Comparison of ENCODE assay signal across 9 cellular contexts in the genomic region with DNA sequence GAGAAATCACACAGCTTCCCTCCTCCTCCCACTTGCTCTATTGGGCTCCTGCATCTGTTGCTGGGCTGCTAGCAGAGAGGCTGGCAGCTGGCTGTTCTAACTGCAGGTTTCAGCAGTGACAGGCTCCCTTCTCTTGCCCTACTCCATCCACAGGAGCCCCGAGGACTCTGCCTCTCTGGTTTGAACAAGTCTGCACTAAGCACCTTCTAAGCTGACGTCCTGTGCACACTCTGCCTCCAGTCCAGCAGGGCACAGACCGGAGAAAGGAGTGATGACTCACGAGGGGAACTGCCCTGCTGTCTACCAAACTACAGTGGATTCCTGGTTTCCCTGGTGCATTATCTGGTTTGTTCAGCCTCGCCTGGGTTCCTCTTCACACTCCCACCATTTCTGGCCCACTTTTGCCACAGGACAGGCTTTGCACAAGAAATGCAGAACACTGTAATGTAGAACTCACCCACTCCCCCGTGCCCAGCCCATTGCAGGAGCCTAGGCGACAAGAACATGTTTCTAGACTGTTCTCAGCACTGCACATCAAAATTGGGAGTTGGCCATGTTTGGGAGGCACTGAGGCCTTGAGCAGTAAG. TPM values are rescaled to one million over a fixed set of nuclear protein-coding genes. Genes with fewer than 3 reads are reported as not detected.
DNase-seq lines count a peak whose midpoint lies in the region; ATAC-seq, FAIRE-seq and TF ChIP-seq lines count a peak whose summit lies in the region.
"Had no signal": no experiment of that assay in that cellular context is flagged by ENCODE, and none has a peak within 500 bp of the region (broad histone marks: within the 10 kb centered on the region; RNA-seq: fewer than 3 reads in every experiment).

No MANE protein-coding gene starts in this region.

- H3K36me3 Mint-ChIP-seq in dendritic cell treated with granulocyte-macrophage colony-stimulating factor and Interleukin-4, amounts not matched to agents 40 ng/mL and 50 ng/mL, for 4 days (ENCODE audit: low read depth) = peaks cover 2% of the 10 kb centered on the region
- H3K36me3 Mint-ChIP-seq in neural progenitor cell (no peaks in the 10 kb centered on the region), Caco-2 (ENCODE audit: insufficient read depth, unreplicated experiment) (no peaks in the 10 kb centered on the region)

- H3K27me3 Mint-ChIP-seq in dendritic cell treated with granulocyte-macrophage colony-stimulating factor and Interleukin-4, amounts not matched to agents 40 ng/mL and 50 ng/mL, for 4 days = no peaks in the 10 kb centered on the region
- peaks cover 16% of the 10 kb centered on the region for H3K27me3 Mint-ChIP-seq in neural progenitor cell (ENCODE audit: insufficient read depth, low read depth)
- H3K27me3 Mint-ChIP-seq in Caco-2 (ENCODE audit: insufficient read depth, unreplicated experiment) = no peaks in the 10 kb centered on the region

- peaks cover 48% of the 10 kb centered on the region for H3K4me1 ChIP-seq in OCI-LY1 (ENCODE audit: insufficient read depth, low read length, severe bottlenecking)
- H3K4me1 ChIP-seq in neural progenitor cell = no peaks in the 10 kb centered on the region
- H3K4me1 ChIP-seq in Caco-2 = peaks cover 29% of the 10 kb centered on the region

- H3K9me3 ChIP-seq in OCI-LY1 (ENCODE audit: low read length) (no peaks in the 10 kb centered on the region), neural progenitor cell (ENCODE audit: low read depth) (no peaks in the 10 kb centered on the region), Caco-2 (peaks cover under 1% of the 10 kb centered on the region; the same call in 1 of the 2 replicates)

- POLR2A ChIA-PET in Caco-2 (lab: Charles Lee) = no interaction called here

- no peak for TF ChIP-seq CTCF in OCI-LY1 (IDR thresholded peaks at IDR 0.05; ENCODE audit: low read length)
- no peak for TF ChIP-seq CTCF in neural progenitor cell (IDR thresholded peaks at IDR 0.05)
- TF ChIP-seq CTCF in Caco-2 (IDR thresholded peaks at IDR 0.05; ENCODE audit: insufficient read depth in 1 of 2, low read depth in 1 of 2, low read length in 1 of 2, severe bottlenecking in 1 of 2, unreplicated experiment in 1 of 2) = no peak

- peak overlapping the region; percentile 45 for H3K4me3 Mint-ChIP-seq in dendritic cell treated with granulocyte-macrophage colony-stimulating factor and Interleukin-4, amounts not matched to agents 40 ng/mL and 50 ng/mL, for 4 days
- H3K4me3 Mint-ChIP-seq in neural progenitor cell (no peak overlapping the region), Caco-2 (ENCODE audit: unreplicated experiment) (no peak overlapping the region)

- CTCF ChIA-PET in Caco-2 (lab: Charles Lee) = interaction anchor here (0.7 kb wide), 1 partner anchor 195 kb away, joined by 3 read pairs; no protein-coding TSS in a partner anchor

- H3K4me1 Mint-ChIP-seq in dendritic cell treated with granulocyte-macrophage colony-stimulating factor and Interleukin-4, amounts not matched to agents 40 ng/mL and 50 ng/mL, for 4 days (ENCODE audit: low read depth) = peaks cover 95% of the 10 kb centered on the region
- peaks cover 4% of the 10 kb centered on the region for H3K4me1 Mint-ChIP-seq in neural progenitor cell
- peaks cover 20% of the 10 kb centered on the region for H3K4me1 Mint-ChIP-seq in Caco-2 (ENCODE audit: low read depth, unreplicated experiment)

- H3K79me2 ChIP-seq in OCI-LY1 (ENCODE audit: insufficient read depth, low read length) = no peaks in the 10 kb centered on the region
- H3K79me2 ChIP-seq in neural progenitor cell (ENCODE audit: low read depth) = no peaks in the 10 kb centered on the region

- H3K4me3 ChIP-seq in OCI-LY1 (ENCODE audit: low read depth, low read length, poor library complexity, severe bottlenecking) (no peak overlapping the region), neural progenitor cell (no peak overlapping the region), Caco-2 (ENCODE audit: low read depth, low read length) (no peak overlapping the region)

- H3K27ac ChIP-seq in OCI-LY1 (ENCODE audit: low read depth, low read length, poor library complexity, severe bottlenecking) = peak overlapping the region; percentile 94
- H3K27ac ChIP-seq in neural progenitor cell = no peak overlapping the region

- no peaks in the 10 kb centered on the region for H4K20me1 ChIP-seq in OCI-LY1 (ENCODE audit: insufficient read depth, low read length)
- no peaks in the 10 kb centered on the region for H4K20me1 ChIP-seq in neural progenitor cell (ENCODE audit: low read depth)

- peak; percentile 88 for FAIRE-seq in GM12891 (lab: Jason Lieb, UNC)
- FAIRE-seq: endometrium had no signal

- H3F3A ChIP-seq in OCI-LY1 (ENCODE audit: insufficient read depth, low read length) (no peaks in the 10 kb centered on the region), neural progenitor cell (ENCODE audit: low read depth) (no peaks in the 10 kb centered on the region)

- H3K27me3 ChIP-seq in OCI-LY1 (ENCODE audit: insufficient read depth, low read length) = no peaks in the 10 kb centered on the region
- H3K27me3 ChIP-seq in neural progenitor cell = peaks cover 8% of the 10 kb centered on the region
- no peaks in the 10 kb centered on the region for H3K27me3 ChIP-seq in Caco-2 (replicated peaks; ENCODE audit: control insufficient read depth, insufficient read depth, low read length)

- BruUV-seq in Caco-2 (replicated peaks; lab: Mats Ljungman, UMichigan) = no TSS peak

- no peak overlapping the region for H2AFZ ChIP-seq in OCI-LY1 (ENCODE audit: low read length)
- H2AFZ ChIP-seq in neural progenitor cell (replicated peaks) = no peak overlapping the region

- peaks cover 13% of the 10 kb centered on the region for H3K9me3 Mint-ChIP-seq in dendritic cell treated with granulocyte-macrophage colony-stimulating factor and Interleukin-4, amounts not matched to agents 40 ng/mL and 50 ng/mL, for 4 days
- H3K9me3 Mint-ChIP-seq in neural progenitor cell = no peaks in the 10 kb centered on the region
- peaks cover 16% of the 10 kb centered on the region for H3K9me3 Mint-ChIP-seq in Caco-2 (ENCODE audit: unreplicated experiment)

- no peak for ATAC-seq in GM18909 (IDR thresholded peaks at IDR 0.05; ENCODE audit: poor library complexity, unreplicated experiment)
- no peak for ATAC-seq in GM18868 (IDR thresholded peaks at IDR 0.05; ENCODE audit: unreplicated experiment)

- TF ChIP-seq POLR2A in GM12891 (IDR thresholded peaks at IDR 0.05; ENCODE audit: low read depth, low read length) = no peak

- no peak overlapping the region for H3K4me2 ChIP-seq in OCI-LY1 (ENCODE audit: low read length)
- H3K4me2 ChIP-seq in neural progenitor cell = no peak overlapping the region

- H3K36me3 ChIP-seq in OCI-LY1 (ENCODE audit: insufficient read depth, low read length) (no peaks in the 10 kb centered on the region), neural progenitor cell (no peaks in the 10 kb centered on the region), Caco-2 (ENCODE audit: control insufficient read depth, insufficient read depth, low read length) (no peaks in the 10 kb centered on the region)

- H3K27ac Mint-ChIP-seq in dendritic cell treated with granulocyte-macrophage colony-stimulating factor and Interleukin-4, amounts not matched to agents 40 ng/mL and 50 ng/mL, for 4 days = peak overlapping the region; percentile 92
- H3K27ac Mint-ChIP-seq in neural progenitor cell = peak overlapping the region; percentile 58
- H3K27ac Mint-ChIP-seq in Caco-2 (ENCODE audit: unreplicated experiment) = no peak overlapping the region

- H3K9ac ChIP-seq in OCI-LY1 (ENCODE audit: low read length) (no peak overlapping the region), neural progenitor cell (no peak overlapping the region)

- DNase-seq in GM12891 (ENCODE audit: insufficient read length, low spot score) (no peak), neural progenitor cell (ENCODE audit: low spot score) (no peak), Caco-2 (no peak)
- DNase-seq in activated CD4-positive, alpha-beta T cell treated with anti-CD3 and anti-CD28 coated beads for 1 hour = no peak

- H3K9me2 ChIP-seq in OCI-LY1 (ENCODE audit: low read depth, low read length) = no peaks in the 10 kb centered on the region

- intact Hi-C loops in dendritic cell treated with granulocyte-macrophage colony-stimulating factor and Interleukin-4, amounts not matched to agents 40 ng/mL and 50 ng/mL, for 4 days (cut with micrococcal nuclease) = loop anchor here (1.0 to 5.0 kb wide), 2 partner anchors 9 to 35 kb away; no protein-coding TSS in a partner anchor
- intact Hi-C loops in Caco-2 (cut with micrococcal nuclease; ENCODE audit: unreplicated experiment) = no loop called here

TF ChIP-seq in GM12891, 5 proteins besides CTCF, POLR2A, EP300 and RAD21:
- TF ChIP-seq TAF1 (IDR thresholded peaks at IDR 0.05; ENCODE audit: low read depth, low read length) (no peak), SPI1 (IDR thresholded peaks at IDR 0.05; ENCODE audit: low read depth, low read length) (peak; percentile 46; the same call in 1 of the 2 replicates)

RNA-seq across cellular contexts. Expression of a gene that starts 26.0 kb away (rescaled TPM):
- 9.9 TPM for polyA plus RNA-seq in GM12891 (2012; ENCODE audit: low read depth, missing spikeins)
- total RNA-seq in neural progenitor cell (ENCODE audit: low replicate concordance) (0.12 TPM in 1 of 2 replicates, not detected in the other), Caco-2 (2022) (0.65 and 1.6 TPM in 2 replicates)
